8 cellular contexts compared by ENCODE assay signal in genomic region chr18:78875268-78875997, GRCh38.
A peak's percentile ranks its signal among the peaks of the same experiment; 100 is the strongest.
DNase-seq lines count a peak whose midpoint lies in the region; ATAC-seq and TF ChIP-seq lines count a peak whose summit lies in the region.

No MANE protein-coding gene starts in this region.

- WGBS in adrenal gland, 4 donors: 57 to 60% (median 60%) methylated on average over 14 of the region's 14 CpGs

- TF ChIP-seq CTCF in A673 (conservative IDR thresholded peaks at IDR 0.05; ENCODE audit: low read depth, low read length) (peak; percentile 80), GM12874 (IDR thresholded peaks at IDR 0.05; ENCODE audit: insufficient read depth, low read depth, low read length) (peak; percentile 28; the same call in 1 of the 2 replicates), adrenal gland (IDR thresholded peaks at IDR 0.05) (peak; percentile 27 to 59 (median 52))

- no TSS peak for BruUV-seq in A673 (replicated peaks; lab: Mats Ljungman, UMichigan)

- POLR2A ChIA-PET in A673 (lab: Charles Lee; ENCODE audit: low non-redundant PET): no interaction called here

- no peaks in the 10 kb centered on the region for H3K36me3 ChIP-seq in A673 (ENCODE audit: insufficient read depth, low read length, poor library complexity, severe bottlenecking)
- H3K36me3 ChIP-seq in adrenal gland (replicated peaks in 1 of 2): no peaks in the 10 kb centered on the region

- ATAC-seq in GM19452 (IDR thresholded peaks at IDR 0.05; ENCODE audit: unreplicated experiment): no peak
- no peak for ATAC-seq in GM19324 (IDR thresholded peaks at IDR 0.05; ENCODE audit: low FRiP score, unreplicated experiment)
- ATAC-seq in HG02763 (IDR thresholded peaks at IDR 0.05; ENCODE audit: unreplicated experiment): no peak

- CTCF ChIA-PET in A673 (lab: Charles Lee): interaction anchor here (0.6 kb wide), 1 partner anchor 365 kb away, joined by 3 read pairs; no protein-coding TSS in a partner anchor

- no peak for TF ChIP-seq POLR2A in adrenal gland (IDR thresholded peaks at IDR 0.05)

- H3K4me1 ChIP-seq in A673 (ENCODE audit: insufficient read depth, low read length, poor library complexity, severe bottlenecking) (no peaks in the 10 kb centered on the region), adrenal gland (replicated peaks in 1 of 2) (no peaks in the 10 kb centered on the region)

- H3K9me3 ChIP-seq in A673 (ENCODE audit: low read depth, low read length, poor library complexity, severe bottlenecking) (no peaks in the 10 kb centered on the region), adrenal gland (replicated peaks in 1 of 3) (no peaks in the 10 kb centered on the region)

- peak; percentile 58 for DNase-seq in A673 (ENCODE audit: low spot score)
- peak; percentile 57 for DNase-seq in NCI-H748 treated with DMSO at 0.1 percent for 48 hours (lab: John Stamatoyannopoulos, UW)
- peak; percentile 35 to 66 (median 48) for DNase-seq in adrenal gland
- peak; percentile 31 to 34 for DNase-seq in lung microvascular endothelial cell (ENCODE audit: low read depth in 2 of 2)

- H3K27me3 ChIP-seq in A673 (replicated peaks; ENCODE audit: insufficient read depth, low read depth, low read length, poor library complexity) (peaks cover 58% of the 10 kb centered on the region), adrenal gland (peaks cover 13% of the 10 kb centered on the region)

- H3K4me3 ChIP-seq in A673 (ENCODE audit: low read depth, low read length, poor library complexity, severe bottlenecking) (no peak overlapping the region), adrenal gland (no peak overlapping the region)

- H3K27ac ChIP-seq in A673 (ENCODE audit: low read depth, low read length, poor library complexity, severe bottlenecking) (no peak overlapping the region), adrenal gland (no peak overlapping the region)

- intact Hi-C loops in A673 (cut with micrococcal nuclease; ENCODE audit: unreplicated experiment) (loop anchor here (1.0 to 5.0 kb wide), 2 partner anchors 111 to 372 kb away; no protein-coding TSS in a partner anchor), adrenal gland (cut with DNase I) (loop anchor here in 1 of 2 donors (5.0 kb wide), 1 partner anchor 372 kb away; no protein-coding TSS in a partner anchor)

Comparison
In these comparisons a context has a peak if more than half of its experiments do, and no peak if none do; other contexts are left out.
1. CTCF ChIP-seq: peak in every context shown above with its lines; median percentile 80 in A673; 52 in adrenal gland; 28 in GM12874.